23 cellular contexts compared by ENCODE assay signal in genomic region chr10:30495687-30496086, GRCh38.
DNase-seq lines count a peak whose midpoint lies in the region; ATAC-seq, FAIRE-seq and TF ChIP-seq lines count a peak whose summit lies in the region.
"Had no signal": no experiment of that assay in that cellular context is flagged by ENCODE, and none has a peak within 500 bp of the region (broad histone marks: within the 10 kb centered on the region; RNA-seq: fewer than 3 reads in every experiment).

No MANE protein-coding gene starts in this region.

- peaks cover 71% of the 10 kb centered on the region for H3K4me1 ChIP-seq in CD8-positive, alpha-beta memory T cell (ENCODE audit: insufficient read depth, low read length)
- H3K4me1 ChIP-seq in K562 (replicated peaks in 1 of 2; ENCODE audit: control insufficient read depth in 2 of 2, insufficient read depth in 2 of 2, low read length in 2 of 2): peaks cover 8 to 27% of the 10 kb centered on the region in 2 experiments; a peak in 4 of 5 replicates
- H3K4me1 ChIP-seq: prostate gland, SJCRH30 had no signal

- H4K20me1 ChIP-seq in K562 (replicated peaks; ENCODE audit: control insufficient read depth, insufficient read depth, low read length): no peaks in the 10 kb centered on the region

- no TSS peak for BruUV-seq in K562 (replicated peaks; lab: Mats Ljungman, UMichigan)

- POLR2A ChIA-PET in CD8-positive, alpha-beta memory T cell (lab: Charles Lee): no interaction called here
- POLR2A ChIA-PET in K562 (lab: Yijun Ruan, JAX): no interaction called here

- no peaks in the 10 kb centered on the region for H3K79me2 ChIP-seq in K562 (ENCODE audit: control insufficient read depth, insufficient read depth, low read length)

- H3K9ac ChIP-seq in K562 (ENCODE audit: insufficient read depth in 1 of 2, low read depth in 2 of 2, low read length in 2 of 2): no peak overlapping the region

- no peak for TF ChIP-seq CTCF in K562 (IDR thresholded peaks at IDR 0.05 in 2 of 3, conservative IDR thresholded peaks at IDR 0.05 in 1 of 3; ENCODE audit: insufficient read depth in 2 of 3, low read depth in 1 of 3, low read length in 3 of 3)
- no peak for TF ChIP-seq CTCF in natural killer cell (IDR thresholded peaks at IDR 0.05)

- in situ Hi-C loops in K562 (cut with MboI): no loop called here

- no peaks in the 10 kb centered on the region for H3K9me3 Mint-ChIP-seq in CD8-positive, alpha-beta memory T cell
- H3K9me3 Mint-ChIP-seq in IgD-negative memory B cell (no peaks in the 10 kb centered on the region), natural killer cell (no peaks in the 10 kb centered on the region)
- H3K9me3 Mint-ChIP-seq: activated CD4-positive, alpha-beta memory T cell treated with anti-CD3 and anti-CD28 coated beads for 36 hours; activated T-cell treated with anti-CD3 and anti-CD28 coated beads, Interleukin-2, amount 50 U/mL, for 4 hours; endodermal cell had no signal

- ATAC-seq in K562: no peak
- ATAC-seq in natural killer cell: no peak
- ATAC-seq in HG03469 (IDR thresholded peaks at IDR 0.05; ENCODE audit: unreplicated experiment): no peak
- ATAC-seq: activated T-cell treated with anti-CD3 and anti-CD28 coated beads, Interleukin-2, amount 50 U/mL, for 4 hours; left ventricle myocardium superior had no signal

- H2AFZ ChIP-seq in K562 (ENCODE audit: low read depth, low read length): no peak overlapping the region; the same call in 1 of the 2 replicates

- no peak for TF ChIP-seq POLR2A in K562 (conservative IDR thresholded peaks at IDR 0.05)

- peaks cover 0 to 4% of the 10 kb centered on the region in 2 donors for H3K27me3 Mint-ChIP-seq in CD8-positive, alpha-beta memory T cell
- H3K27me3 Mint-ChIP-seq in IgD-negative memory B cell (peaks cover 3% of the 10 kb centered on the region), natural killer cell (ENCODE audit: low read depth in 2 of 2) (no peaks in the 10 kb centered on the region)
- H3K27me3 Mint-ChIP-seq: activated CD4-positive, alpha-beta memory T cell treated with anti-CD3 and anti-CD28 coated beads for 36 hours had no signal

- H3K4me3 Mint-ChIP-seq in CD8-positive, alpha-beta memory T cell: no peak overlapping the region
- peak overlapping the region in 2 of 4 donors; percentile 29 to 42 for H3K4me3 Mint-ChIP-seq in IgD-negative memory B cell
- no peak overlapping the region for H3K4me3 Mint-ChIP-seq in natural killer cell
- H3K4me3 Mint-ChIP-seq: activated CD4-positive, alpha-beta memory T cell treated with anti-CD3 and anti-CD28 coated beads for 36 hours; activated T-cell treated with anti-CD3 and anti-CD28 coated beads, Interleukin-2, amount 50 U/mL, for 4 hours; endodermal cell had no signal

- intact Hi-C loops in K562 (cut with micrococcal nuclease) (no loop called here), natural killer cell (cut with micrococcal nuclease) (no loop called here)

- H3K9me3 ChIP-seq in CD8-positive, alpha-beta memory T cell (ENCODE audit: low read length): no peaks in the 10 kb centered on the region
- no peaks in the 10 kb centered on the region for H3K9me3 ChIP-seq in K562 (replicated peaks; ENCODE audit: control insufficient read depth, insufficient read depth, low read depth, low read length)
- H3K9me3 ChIP-seq: prostate gland, SJCRH30, upper lobe of left lung had no signal

- no peak for TF ChIP-seq EP300 in K562 (IDR thresholded peaks at IDR 0.05; ENCODE audit: low read length)

- CTCF ChIA-PET in CD8-positive, alpha-beta memory T cell (lab: Charles Lee): interaction anchor here (3.9 kb wide), 1 partner anchor 33 kb away, joined by 22 read pairs; no protein-coding TSS in a partner anchor
- CTCF ChIA-PET in K562 (lab: Yijun Ruan, JAX; ENCODE audit: low intra/inter-chr PET ratio): no interaction called here

- no peak for TF ChIP-seq RAD21 in K562 (CRISPR knock-in tag; conservative IDR thresholded peaks at IDR 0.05 in 1 of 2, IDR thresholded peaks at IDR 0.05 in 1 of 2)

- H3K4me1 Mint-ChIP-seq in CD8-positive, alpha-beta memory T cell: peaks cover 81 to 96% (median 91%) of the 10 kb centered on the region in 3 donors
- H3K4me1 Mint-ChIP-seq in IgD-negative memory B cell (peaks cover 54 to 72% (median 72%) of the 10 kb centered on the region in 3 donors), natural killer cell (peaks cover 92 to 94% of the 10 kb centered on the region in 2 donors)
- H3K4me1 Mint-ChIP-seq: endodermal cell had no signal

- H3K27me3 ChIP-seq in CD8-positive, alpha-beta memory T cell (ENCODE audit: insufficient read depth, low read length, poor library complexity, severe bottlenecking): no peaks in the 10 kb centered on the region
- no peaks in the 10 kb centered on the region for H3K27me3 ChIP-seq in K562 (ENCODE audit: control insufficient read depth in 2 of 2, insufficient read depth in 2 of 2, low read length in 2 of 2)
- H3K27me3 ChIP-seq: upper lobe of left lung had no signal

- WGBS in K562 (ENCODE audit: insufficient coverage, low coverage, missing lambda C conversion rate): 35% methylated on average over 5 of the region's 6 CpGs

- H3K4me2 ChIP-seq in K562 (ENCODE audit: insufficient read depth, low read length): no peak overlapping the region

- no peak overlapping the region for H3K27ac ChIP-seq in CD8-positive, alpha-beta memory T cell (ENCODE audit: low read depth, low read length)
- no peak overlapping the region for H3K27ac ChIP-seq in K562 (ENCODE audit: extremely low read depth, low read depth, low read length)
- H3K27ac ChIP-seq: prostate gland, SJCRH30 had no signal

- H3K27ac Mint-ChIP-seq in CD8-positive, alpha-beta memory T cell: peak overlapping the region in 6 of 8 donors; percentile 1 to 95 (median 11)
- H3K27ac Mint-ChIP-seq in IgD-negative memory B cell (peak overlapping the region in 2 of 3 donors; percentile 19 to 65), natural killer cell (peak overlapping the region; percentile 85 to 92)
- H3K27ac Mint-ChIP-seq: activated CD4-positive, alpha-beta memory T cell treated with anti-CD3 and anti-CD28 coated beads for 36 hours; endodermal cell had no signal

- no peaks in the 10 kb centered on the region for H3K9me1 ChIP-seq in K562 (ENCODE audit: control insufficient read depth, insufficient read depth, low read length)

- no peak for DNase-seq in CD8-positive, alpha-beta memory T cell
- DNase-seq in K562 (ENCODE audit: extremely low read depth in 1 of 4, low spot score in 3 of 4) (peak in 1 of 4 experiments; percentile 31), natural killer cell (no peak), NCI-H345 treated with DMSO at 0.1 percent for 48 hours (lab: John Stamatoyannopoulos, UW; ENCODE audit: unreplicated experiment) (no peak), NCI-H1417 treated with DMSO at 0.1 percent for 48 hours (lab: John Stamatoyannopoulos, UW) (no peak), HT-29 (ENCODE audit: low spot score) (no peak)
- DNase-seq: activated CD4-positive, alpha-beta memory T cell treated with anti-CD3 and anti-CD28 coated beads for 36 hours; activated naive CD4-positive, alpha-beta T cell treated with anti-CD3 and anti-CD28 coated beads, Interleukin-2, amount 50 U/mL, for 16 hours; activated T-cell treated with anti-CD3 and anti-CD28 coated beads, Interleukin-2, amount 50 U/mL, for 4 hours; COR-L47; DMS79 treated with DMSO at 0.1 percent for 48 hours; endodermal cell; head of caudate nucleus; left ventricle myocardium superior; NCI-H1694 treated with DMSO at 0.1 percent for 48 hours; NCI-H2227 treated with DMSO at 0.1 percent for 48 hours; NCI-H774; SJCRH30; stimulated activated naive CD4-positive, alpha-beta T cell treated with Interleukin-2 at 50 U/mL for 16 hours had no signal

- H3K36me3 ChIP-seq in CD8-positive, alpha-beta memory T cell (ENCODE audit: insufficient read depth, low read length): no peaks in the 10 kb centered on the region
- H3K36me3 ChIP-seq in K562 (ENCODE audit: control insufficient read depth, insufficient read depth, low read length): no peaks in the 10 kb centered on the region
- H3K36me3 ChIP-seq: prostate gland, SJCRH30, upper lobe of left lung had no signal

- no peak for FAIRE-seq in K562 (lab: Jason Lieb, UNC)

- H3K4me3 ChIP-seq in CD8-positive, alpha-beta memory T cell (ENCODE audit: low read length): no peak overlapping the region
- no peak overlapping the region for H3K4me3 ChIP-seq in K562
- H3K4me3 ChIP-seq: prostate gland, SJCRH30, upper lobe of left lung had no signal

- H3K36me3 Mint-ChIP-seq in CD8-positive, alpha-beta memory T cell: peaks cover 0 to 3% (median 3%) of the 10 kb centered on the region in 3 donors
- H3K36me3 Mint-ChIP-seq in IgD-negative memory B cell (peaks cover 2% of the 10 kb centered on the region), natural killer cell (no peaks in the 10 kb centered on the region)
- H3K36me3 Mint-ChIP-seq: activated CD4-positive, alpha-beta memory T cell treated with anti-CD3 and anti-CD28 coated beads for 36 hours had no signal

TF ChIP-seq in K562, 482 proteins besides CTCF, POLR2A, EP300 and RAD21:
- TF ChIP-seq SAFB (IDR thresholded peaks at IDR 0.05; ENCODE audit: borderline replicate concordance, low read depth, low read length): no peak
- peak; percentile 41; the same call in 1 of the 2 replicates for TF ChIP-seq ATF3 (IDR thresholded peaks at IDR 0.05)
- no peak for TF ChIP-seq ATF3 (CRISPR knock-in tag; conservative IDR thresholded peaks at IDR 0.05)
- 0 out of 2 replicates have a peak, but pooled peaks have one; percentile 22 for TF ChIP-seq FOSL1 (tag; conservative IDR thresholded peaks at IDR 0.05)
TF ChIP-seq in K562: peak in this region for 2.

Comparison
In these comparisons a context has a peak if more than half of its experiments do, and no peak if none do; other contexts are left out.
1. H3K27ac Mint-ChIP-seq: peak in every context shown above with its lines; median percentile 88 in natural killer cell; 42 in IgD-negative memory B cell; 11 in CD8-positive, alpha-beta memory T cell.